ENCODE assay signal across 21 cellular contexts in the genomic region with DNA sequence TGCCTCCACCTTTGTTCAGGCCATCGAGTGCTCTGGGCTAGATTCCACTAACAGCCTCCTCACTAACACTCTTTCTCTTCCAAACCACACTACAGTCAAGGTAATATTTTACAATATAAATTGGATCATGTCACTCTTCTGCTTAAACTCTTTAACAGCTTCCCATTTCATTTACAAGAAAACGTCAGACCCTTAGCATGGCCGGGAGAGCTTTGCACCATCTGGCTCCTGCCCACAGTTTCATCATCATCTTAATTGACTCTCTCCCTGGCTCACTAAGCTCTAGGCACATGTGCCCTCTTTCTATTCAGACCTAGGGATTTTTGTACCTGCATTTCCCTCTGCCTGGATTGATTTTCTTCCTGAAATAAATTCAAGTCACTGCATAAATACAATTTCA.
DNase-seq lines count a peak whose midpoint lies in the region; ATAC-seq and TF ChIP-seq lines count a peak whose summit lies in the region.
"Had no signal": no experiment of that assay in that cellular context is flagged by ENCODE, and none has a peak within 500 bp of the region (broad histone marks: within the 10 kb centered on the region; RNA-seq: fewer than 3 reads in every experiment).

No MANE protein-coding gene starts in this region.

- no peak for TF ChIP-seq POLR2A in Peyer's patch (IDR thresholded peaks at IDR 0.05)

- TF ChIP-seq CTCF in Peyer's patch (IDR thresholded peaks at IDR 0.05): no peak

- H3K36me3 ChIP-seq in Peyer's patch: no peaks in the 10 kb centered on the region
- H3K36me3 ChIP-seq: sigmoid colon had no signal

- H3K27ac ChIP-seq in Peyer's patch: no peak overlapping the region
- H3K27ac ChIP-seq: sigmoid colon, testis had no signal

- ATAC-seq in activated T-cell treated with anti-CD3 and anti-CD28 coated beads, Interleukin-2, amount 50 U/mL, for 4 hours: no peak
- ATAC-seq: left colon; natural killer cell treated with Interleukin-12 subunit alpha and Interleukin-12 subunit beta and Interleukin-15 and Interleukin-18, amount 100 ng/mL, for 72 hours; stimulated activated memory B cell treated with anti-CD40 and anti-IgM and Interleukin-4, amounts not matched to agents 10 μg/mL and 1 μg/mL and 100 μg/mL, for 72 hours had no signal

- H3K4me1 Mint-ChIP-seq in activated T-cell treated with anti-CD3 and anti-CD28 coated beads, Interleukin-2, amount 50 U/mL, for 4 hours (ENCODE audit: low read depth): no peaks in the 10 kb centered on the region
- H3K4me1 Mint-ChIP-seq: CD14-positive monocyte; stimulated activated memory B cell treated with anti-CD40 and anti-IgM and Interleukin-4, amounts not matched to agents 10 μg/mL and 1 μg/mL and 100 μg/mL, for 72 hours had no signal

- no peaks in the 10 kb centered on the region for H3K4me1 ChIP-seq in Peyer's patch
- H3K4me1 ChIP-seq: sigmoid colon, testis had no signal

- H3K27me3 ChIP-seq in Peyer's patch: no peaks in the 10 kb centered on the region
- H3K27me3 ChIP-seq: sigmoid colon, testis had no signal

- H3K36me3 Mint-ChIP-seq in activated T-cell treated with anti-CD3 and anti-CD28 coated beads, Interleukin-2, amount 50 U/mL, for 4 hours (ENCODE audit: insufficient read depth): no peaks in the 10 kb centered on the region
- H3K36me3 Mint-ChIP-seq: CD14-positive monocyte; natural killer cell treated with Interleukin-12 subunit alpha and Interleukin-12 subunit beta and Interleukin-15 and Interleukin-18, amount 100 ng/mL, for 72 hours; stimulated activated memory B cell treated with anti-CD40 and anti-IgM and Interleukin-4, amounts not matched to agents 10 μg/mL and 1 μg/mL and 100 μg/mL, for 72 hours had no signal

- no peaks in the 10 kb centered on the region for H3K9me3 ChIP-seq in Peyer's patch
- H3K9me3 ChIP-seq: sigmoid colon, testis had no signal

- H3K27me3 Mint-ChIP-seq in activated T-cell treated with anti-CD3 and anti-CD28 coated beads, Interleukin-2, amount 50 U/mL, for 4 hours (ENCODE audit: low read depth): no peaks in the 10 kb centered on the region
- H3K27me3 Mint-ChIP-seq: natural killer cell treated with Interleukin-12 subunit alpha and Interleukin-12 subunit beta and Interleukin-15 and Interleukin-18, amount 100 ng/mL, for 72 hours had no signal

- no peaks in the 10 kb centered on the region for H3K9me3 Mint-ChIP-seq in activated T-cell treated with anti-CD3 and anti-CD28 coated beads, Interleukin-2, amount 50 U/mL, for 4 hours
- H3K9me3 Mint-ChIP-seq: CD14-positive monocyte; stimulated activated memory B cell treated with anti-CD40 and anti-IgM and Interleukin-4, amounts not matched to agents 10 μg/mL and 1 μg/mL and 100 μg/mL, for 72 hours had no signal

- no peak overlapping the region for H3K4me3 Mint-ChIP-seq in activated T-cell treated with anti-CD3 and anti-CD28 coated beads, Interleukin-2, amount 50 U/mL, for 4 hours
- H3K4me3 Mint-ChIP-seq: CD14-positive monocyte; HFFc6; natural killer cell treated with Interleukin-12 subunit alpha and Interleukin-12 subunit beta and Interleukin-15 and Interleukin-18, amount 100 ng/mL, for 72 hours; stimulated activated memory B cell treated with anti-CD40 and anti-IgM and Interleukin-4, amounts not matched to agents 10 μg/mL and 1 μg/mL and 100 μg/mL, for 72 hours had no signal

- DNase-seq in DMS 273 (lab: John Stamatoyannopoulos, UW; ENCODE audit: unreplicated experiment): peak; percentile 92
- DNase-seq in NCI-H1105 treated with DMSO at 0.1 percent for 48 hours (lab: John Stamatoyannopoulos, UW): peak; percentile 72
- peak; percentile 59 for DNase-seq in NCI-H2196 treated with DMSO at 0.1 percent for 48 hours (lab: John Stamatoyannopoulos, UW; ENCODE audit: unreplicated experiment)
- peak; percentile 10 for DNase-seq in SK-N-DZ (ENCODE audit: low spot score)
- no peak for DNase-seq in NCI-H2227 treated with DMSO at 0.1 percent for 48 hours (lab: John Stamatoyannopoulos, UW)
- DNase-seq in activated T-cell treated with anti-CD3 and anti-CD28 coated beads, Interleukin-2, amount 50 U/mL, for 4 hours: no peak
- DNase-seq in iPS-NIHi11 (ENCODE audit: low spot score): no peak
- DNase-seq in Peyer's patch: no peak
- DNase-seq: ACHN; activated CD4-positive, alpha-beta T cell treated with anti-CD3 and anti-CD28 coated beads for 4 hours; activated CD8-positive, alpha-beta memory T cell treated with anti-CD3 and anti-CD28 coated beads, Interleukin-2, amount 50 U/mL, for 4 hours; activated gamma-delta T cell; aorta; effector memory CD4-positive, alpha-beta T cell; HFFc6; left colon; sigmoid colon; testis had no signal

- no peak overlapping the region for H3K4me3 ChIP-seq in Peyer's patch
- H3K4me3 ChIP-seq: sigmoid colon, testis had no signal

Comparison
In these comparisons a context has a peak if more than half of its experiments do, and no peak if none do; other contexts are left out.
1. DNase-seq: peak in DMS 273 (single experiment), NCI-H1105 treated with DMSO at 0.1 percent for 48 hours (single experiment), NCI-H2196 treated with DMSO at 0.1 percent for 48 hours (single experiment) and SK-N-DZ (single experiment); none in NCI-H2227 treated with DMSO at 0.1 percent for 48 hours (single experiment), activated T-cell treated with anti-CD3 and anti-CD28 coated beads, Interleukin-2, amount 50 U/mL, for 4 hours (single experiment), iPS-NIHi11 (single experiment) and Peyer's patch (0 of 3).